Comparison of ENCODE assay signal across 8 cellular contexts in the genomic region with DNA sequence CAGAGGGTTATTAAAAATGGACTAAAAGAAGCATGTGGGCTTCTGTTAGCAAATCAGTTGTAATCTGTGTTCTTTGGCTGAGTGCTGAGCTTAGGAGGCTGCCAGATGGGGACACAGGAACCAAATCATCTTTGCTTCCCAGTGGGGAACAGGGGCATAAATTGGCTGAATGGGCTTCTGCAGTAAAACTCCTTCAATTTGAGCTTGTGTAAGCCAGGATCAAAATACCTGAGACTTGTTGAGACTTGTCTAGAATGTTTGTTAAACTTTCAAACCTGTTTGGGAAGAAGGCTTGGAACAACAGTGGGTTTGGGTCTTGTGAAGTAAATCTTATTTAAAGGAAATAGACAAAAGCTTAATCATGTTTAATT. TPM values are rescaled to one million over a fixed set of nuclear protein-coding genes. Genes with fewer than 3 reads are reported as not detected.
DNase-seq lines count a peak whose midpoint lies in the region; ATAC-seq and TF ChIP-seq lines count a peak whose summit lies in the region.

No MANE protein-coding gene starts in this region.

- no peaks in the 10 kb centered on the region for H3K9me3 ChIP-seq in smooth muscle cell (replicated peaks; ENCODE audit: low read depth)

- H3K27me3 ChIP-seq in smooth muscle cell (ENCODE audit: low read depth), result no peaks in the 10 kb centered on the region

- TF ChIP-seq CTCF in epithelial cell of esophagus (IDR thresholded peaks at IDR 0.05; ENCODE audit: insufficient read depth, low read depth, low read length, missing control alignments), result no peak
- no peak for TF ChIP-seq CTCF in smooth muscle cell (IDR thresholded peaks at IDR 0.05; ENCODE audit: borderline replicate concordance, insufficient read depth, poor library complexity, severe bottlenecking)
- TF ChIP-seq CTCF in GM13976 (IDR thresholded peaks at IDR 0.05; ENCODE audit: borderline replicate concordance, control extremely low read depth, extremely low read depth, insufficient read depth, missing control alignments), result no peak

- H3K4me3 ChIP-seq in epithelial cell of esophagus (ENCODE audit: low read length) (peak overlapping the region; percentile 18), smooth muscle cell (no peak overlapping the region)

- H3K4me1 ChIP-seq in smooth muscle cell (ENCODE audit: low read depth), result peaks cover 37% of the 10 kb centered on the region

- peaks cover 21% of the 10 kb centered on the region for H3F3A ChIP-seq in smooth muscle cell (ENCODE audit: low read depth)

- peak overlapping the region; percentile 77 for H3K9ac ChIP-seq in smooth muscle cell (ENCODE audit: low read depth)

- H4K20me1 ChIP-seq in smooth muscle cell (ENCODE audit: low read depth), result no peaks in the 10 kb centered on the region

- H3K79me2 ChIP-seq in smooth muscle cell (ENCODE audit: low read depth), result peaks cover 54% of the 10 kb centered on the region

- ATAC-seq in HG02571 (IDR thresholded peaks at IDR 0.05; ENCODE audit: unreplicated experiment) (no peak), HG02981 (IDR thresholded peaks at IDR 0.05; ENCODE audit: unreplicated experiment) (no peak), GM19035 (IDR thresholded peaks at IDR 0.05; ENCODE audit: unreplicated experiment) (no peak)

- peak overlapping the region; percentile 97 for H3K27ac ChIP-seq in smooth muscle cell (ENCODE audit: low read depth)

- peak overlapping the region; percentile 73 for H3K4me2 ChIP-seq in smooth muscle cell

- H3K36me3 ChIP-seq in smooth muscle cell (ENCODE audit: low read depth), result no peaks in the 10 kb centered on the region

- in situ Hi-C loops in GM13976 (cut with MboI; ENCODE audit: low sequenced_read_pairs, unreplicated experiment), result no loop called here

- H2AFZ ChIP-seq in smooth muscle cell (ENCODE audit: low read depth), result no peak overlapping the region

- peak; percentile 27 for DNase-seq in H4 (ENCODE audit: low spot score)
- peak; percentile 59 for DNase-seq in NCI-H82 treated with DMSO at 0.1 percent for 48 hours (lab: John Stamatoyannopoulos, UW; ENCODE audit: unreplicated experiment)
- DNase-seq in epithelial cell of esophagus (ENCODE audit: low read depth), result peak; percentile 95
- no peak for DNase-seq in smooth muscle cell (lab: John Stamatoyannopoulos, UW; ENCODE audit: unreplicated experiment)
- DNase-seq in GM13976 (ENCODE audit: low spot score), result no peak

RNA-seq across cellular contexts. Expression of a gene that starts 32.2 kb away (rescaled TPM):
- total RNA-seq in H4 (2014; rRNA removed; shearing (Covaris generic)), result 7.6 and 16.5 TPM in 2 replicates
- total RNA-seq in smooth muscle cell, result 81.2 and 85.1 TPM in 2 replicates
- polyA plus RNA-seq in smooth muscle cell, result 15.7 and 34.2 TPM in 2 replicates

Comparison
In these comparisons a context has a peak if more than half of its experiments do, and no peak if none do; other contexts are left out.
1. DNase-seq: peak in H4 (single experiment), NCI-H82 treated with DMSO at 0.1 percent for 48 hours (single experiment) and epithelial cell of esophagus (single experiment); none in smooth muscle cell (single experiment) and GM13976 (single experiment).